2 cellular contexts compared by ENCODE assay signal in genomic region chr3:195034101-195034500, GRCh38.
TF ChIP-seq lines count a peak whose summit lies in the region.

No MANE protein-coding gene starts in this region.

TF ChIP-seq in HCT116, 20 proteins besides CTCF, POLR2A, EP300 and RAD21 (continued from another document):
- TF ChIP-seq EZH2phosphoT487 (IDR thresholded peaks at IDR 0.05; ENCODE audit: borderline replicate concordance), result no peak
- TF ChIP-seq CEBPB (IDR thresholded peaks at IDR 0.05; ENCODE audit: low read depth), result no peak
- TF ChIP-seq SP1 (IDR thresholded peaks at IDR 0.05; ENCODE audit: low read depth), result no peak
- TF ChIP-seq CBX3 (IDR thresholded peaks at IDR 0.05; ENCODE audit: low read depth), result no peak
- TF ChIP-seq ZFX (IDR thresholded peaks at IDR 0.05), result no peak
- TF ChIP-seq JUND (IDR thresholded peaks at IDR 0.05), result no peak
- no peak for TF ChIP-seq ZNF274 (IDR thresholded peaks at IDR 0.05; ENCODE audit: low read depth, low read length)
- TF ChIP-seq EZH2 (IDR thresholded peaks at IDR 0.05), result no peak
- TF ChIP-seq ATF3 (IDR thresholded peaks at IDR 0.05), result no peak

TF ChIP-seq in endothelial cell of umbilical vein, 7 proteins besides CTCF, POLR2A, EP300 and RAD21 (continued from another document):
- TF ChIP-seq EZH2 (IDR thresholded peaks at IDR 0.05; ENCODE audit: borderline replicate concordance, low read depth, low read length, severe bottlenecking) (no peak), JUN (IDR thresholded peaks at IDR 0.05; ENCODE audit: borderline replicate concordance, insufficient read depth, insufficient read length, low read depth) (no peak), FOS (IDR thresholded peaks at IDR 0.05; ENCODE audit: borderline replicate concordance, insufficient read depth, low read length) (no peak)
TF ChIP-seq in endothelial cell of umbilical vein: peak in this region for 0.
